Comparison of ENCODE assay signal across 1 cellular context in genomic region chr2:20072436-20073158, GRCh38.
TF ChIP-seq lines count a peak whose summit lies in the region.

No MANE protein-coding gene starts in this region.

TF ChIP-seq in K562, 482 proteins besides CTCF, POLR2A, EP300 and RAD21 (continued from another document):
- TF ChIP-seq ATF2 (CRISPR knock-in tag; IDR thresholded peaks at IDR 0.05) (no peak), DPF2 (IDR thresholded peaks at IDR 0.05) (no peak), MXD1 (CRISPR knock-in tag; IDR thresholded peaks at IDR 0.05; ENCODE audit: borderline replicate concordance, poor library complexity, severe bottlenecking) (no peak), SP1 (CRISPR knock-in tag; IDR thresholded peaks at IDR 0.05) (no peak), HSF4 (CRISPR knock-in tag; IDR thresholded peaks at IDR 0.05; ENCODE audit: borderline replicate concordance) (no peak), GMEB1 (CRISPR knock-in tag; IDR thresholded peaks at IDR 0.05) (no peak), ZNF174 (CRISPR knock-in tag; IDR thresholded peaks at IDR 0.05) (no peak), ETV1 (tag; conservative IDR thresholded peaks at IDR 0.05; ENCODE audit: low read depth) (no peak), RREB1 (CRISPR knock-in tag; IDR thresholded peaks at IDR 0.05) (no peak), GABPB2 (CRISPR knock-in tag; conservative IDR thresholded peaks at IDR 0.05) (no peak), KAT7 (CRISPR knock-in tag; IDR thresholded peaks at IDR 0.05; ENCODE audit: borderline replicate concordance) (no peak)
